Comparison of ENCODE assay signal across 19 cellular contexts in the genomic region with DNA sequence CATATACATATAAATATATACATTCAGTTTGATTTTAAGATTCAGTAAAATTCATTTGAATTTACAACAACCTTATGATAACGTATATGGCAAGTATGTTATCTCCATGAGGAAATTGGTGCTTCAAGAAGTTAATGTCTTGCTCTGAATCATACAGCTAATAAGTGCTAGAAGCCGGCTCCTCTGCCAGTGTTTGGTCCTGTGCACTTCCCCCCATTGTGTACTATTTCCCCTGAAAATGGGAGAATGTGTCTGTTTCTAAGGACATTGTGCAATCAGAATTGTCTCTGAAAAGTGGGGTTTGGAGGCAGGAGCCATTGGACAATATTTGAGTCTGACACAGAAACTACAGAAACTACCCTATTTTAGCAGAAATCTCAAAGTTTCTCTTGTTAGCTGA.
A peak's percentile ranks its signal among the peaks of the same experiment; 100 is the strongest.
DNase-seq lines count a peak whose midpoint lies in the region; ATAC-seq, FAIRE-seq and TF ChIP-seq lines count a peak whose summit lies in the region.
"Had no signal": no experiment of that assay in that cellular context is flagged by ENCODE, and none has a peak within 500 bp of the region (broad histone marks: within the 10 kb centered on the region; RNA-seq: fewer than 3 reads in every experiment).

No MANE protein-coding gene starts in this region.

- no peaks in the 10 kb centered on the region for H3K9me1 ChIP-seq in endothelial cell of umbilical vein (replicated peaks; ENCODE audit: control insufficient read depth, extremely low read depth, insufficient read depth, low read length)

- peak; percentile 53 to 55 for DNase-seq in cardiac fibroblast (ENCODE audit: low read depth in 2 of 2)
- peak; percentile 86 for DNase-seq in endothelial cell of umbilical vein (ENCODE audit: low read depth, low spot score)
- DNase-seq in lung microvascular endothelial cell (ENCODE audit: low read depth in 2 of 2): peak; percentile 73 to 74
- no peak for DNase-seq in NCI-H2107 (lab: John Stamatoyannopoulos, UW)
- DNase-seq in CD8-positive, alpha-beta memory T cell: no peak
- DNase-seq: ACHN; BE2C; C1 segment of cervical spinal cord; Caco-2; CD4-positive, CD25-positive, alpha-beta regulatory T cell; H9; KG1 had no signal

- H3K27ac Mint-ChIP-seq in CD8-positive, alpha-beta memory T cell: no peak overlapping the region
- H3K27ac Mint-ChIP-seq: CD4-positive, CD25-positive, alpha-beta regulatory T cell; H9; IgD-negative memory B cell had no signal

- POLR2A ChIA-PET in endothelial cell of umbilical vein (lab: Charles Lee): no interaction called here
- POLR2A ChIA-PET in CD8-positive, alpha-beta memory T cell (lab: Charles Lee): no interaction called here

- no peak for ATAC-seq in GM21786 (IDR thresholded peaks at IDR 0.05; ENCODE audit: unreplicated experiment)
- ATAC-seq: GM12878 had no signal

- H3K27ac ChIP-seq in endothelial cell of umbilical vein (ENCODE audit: insufficient read depth, low read depth, low read length): no peak overlapping the region
- no peak overlapping the region for H3K27ac ChIP-seq in CD8-positive, alpha-beta memory T cell (ENCODE audit: low read depth, low read length)
- H3K27ac ChIP-seq: HL-60 had no signal

- H3K9me3 Mint-ChIP-seq in CD8-positive, alpha-beta memory T cell: peaks cover 0 to 3% (median 0%) of the 10 kb centered on the region in 5 donors
- H3K9me3 Mint-ChIP-seq: CD4-positive, CD25-positive, alpha-beta regulatory T cell; H9; IgD-negative memory B cell had no signal

- H4K20me1 ChIP-seq in endothelial cell of umbilical vein (replicated peaks; ENCODE audit: control insufficient read depth, extremely low read depth, insufficient read depth, low read length): no peaks in the 10 kb centered on the region

- intact Hi-C loops in endothelial cell of umbilical vein (cut with micrococcal nuclease): no loop called here

- H3K9me3 ChIP-seq in endothelial cell of umbilical vein (replicated peaks; ENCODE audit: control insufficient read depth, insufficient read depth, low read length): no peaks in the 10 kb centered on the region
- H3K9me3 ChIP-seq in CD8-positive, alpha-beta memory T cell (ENCODE audit: low read length): no peaks in the 10 kb centered on the region
- H3K9me3 ChIP-seq: BE2C, Caco-2 had no signal

- peak overlapping the region; percentile 62 for H3K4me2 ChIP-seq in endothelial cell of umbilical vein (ENCODE audit: insufficient read depth, low read length)

- CTCF ChIA-PET in endothelial cell of umbilical vein (lab: Charles Lee): interaction anchor here (1.0 to 2.9 kb wide), 7 partner anchors 12 to 651 kb away, joined by 3 to 23 read pairs (median 5); no protein-coding TSS in a partner anchor
- CTCF ChIA-PET in CD8-positive, alpha-beta memory T cell (lab: Charles Lee): no interaction called here

- FAIRE-seq in endothelial cell of umbilical vein (lab: Jason Lieb, UNC): peak; percentile 93
- FAIRE-seq: A204.1, D721Med, GM12878, H1 had no signal

- H3K27me3 Mint-ChIP-seq in CD8-positive, alpha-beta memory T cell: peaks cover 9 to 15% of the 10 kb centered on the region in 2 donors

- no peaks in the 10 kb centered on the region for H3K79me2 ChIP-seq in endothelial cell of umbilical vein (ENCODE audit: control insufficient read depth, insufficient read depth, low read length)

- BruUV-seq in endothelial cell of umbilical vein (replicated peaks; lab: Mats Ljungman, UMichigan): no TSS peak

- TF ChIP-seq CTCF in cardiac fibroblast (IDR thresholded peaks at IDR 0.05; ENCODE audit: low read depth, low read length) (no peak), endothelial cell of umbilical vein (IDR thresholded peaks at IDR 0.05; ENCODE audit: extremely low read depth in 1 of 2, insufficient read depth in 1 of 2, low read depth in 1 of 2, low read length in 2 of 2) (no peak)

- no peak overlapping the region for H3K4me3 Mint-ChIP-seq in CD8-positive, alpha-beta memory T cell
- H3K4me3 Mint-ChIP-seq: CD4-positive, CD25-positive, alpha-beta regulatory T cell; H9; IgD-negative memory B cell had no signal

- H3K36me3 ChIP-seq in endothelial cell of umbilical vein (ENCODE audit: control insufficient read depth in 2 of 2, extremely low read depth in 1 of 2, insufficient read depth in 2 of 2, low read length in 2 of 2): no peaks in the 10 kb centered on the region
- H3K36me3 ChIP-seq in CD8-positive, alpha-beta memory T cell (ENCODE audit: insufficient read depth, low read length): no peaks in the 10 kb centered on the region
- H3K36me3 ChIP-seq: BE2C had no signal

- H3K4me1 ChIP-seq in endothelial cell of umbilical vein (ENCODE audit: control insufficient read depth, extremely low read depth, insufficient read depth, low read length): peaks cover 20% of the 10 kb centered on the region
- H3K4me1 ChIP-seq in CD8-positive, alpha-beta memory T cell (ENCODE audit: insufficient read depth, low read length): no peaks in the 10 kb centered on the region
- H3K4me1 ChIP-seq: BE2C, Caco-2 had no signal

- dilution Hi-C loops in endothelial cell of umbilical vein (cut with MboI; ENCODE audit: extremely low pct_ligation_motif_present, low sequenced_read_pairs): no loop called here

- peak overlapping the region; percentile 49 for H2AFZ ChIP-seq in endothelial cell of umbilical vein (ENCODE audit: low read depth, low read length)

- H3K36me3 Mint-ChIP-seq in CD8-positive, alpha-beta memory T cell: no peaks in the 10 kb centered on the region
- H3K36me3 Mint-ChIP-seq: CD4-positive, CD25-positive, alpha-beta regulatory T cell; IgD-negative memory B cell had no signal

- TF ChIP-seq POLR2A in endothelial cell of umbilical vein (IDR thresholded peaks at IDR 0.05; ENCODE audit: low read depth, low read length): no peak

- H3K9ac ChIP-seq in endothelial cell of umbilical vein (replicated peaks; ENCODE audit: extremely low read depth, insufficient read depth, low read length): no peak overlapping the region

- no peaks in the 10 kb centered on the region for H3K4me1 Mint-ChIP-seq in CD8-positive, alpha-beta memory T cell
- H3K4me1 Mint-ChIP-seq: CD4-positive, CD25-positive, alpha-beta regulatory T cell; H9; IgD-negative memory B cell had no signal

- H3K27me3 ChIP-seq in endothelial cell of umbilical vein (ENCODE audit: control insufficient read depth in 2 of 2, insufficient read depth in 2 of 2, low read length in 2 of 2): no peaks in the 10 kb centered on the region
- H3K27me3 ChIP-seq in CD8-positive, alpha-beta memory T cell (ENCODE audit: insufficient read depth, low read length, poor library complexity, severe bottlenecking): no peaks in the 10 kb centered on the region
- H3K27me3 ChIP-seq: BE2C had no signal

- no peak overlapping the region for H3K4me3 ChIP-seq in cardiac fibroblast (replicated peaks in 1 of 2; ENCODE audit: low read depth in 2 of 2, low read length in 2 of 2)
- H3K4me3 ChIP-seq in endothelial cell of umbilical vein (replicated peaks in 1 of 3; ENCODE audit: insufficient read depth in 1 of 3, low read depth in 1 of 3, low read length in 3 of 3): no peak overlapping the region
- H3K4me3 ChIP-seq in CD8-positive, alpha-beta memory T cell (ENCODE audit: low read length): no peak overlapping the region
- H3K4me3 ChIP-seq: GM12878 had no signal

TF ChIP-seq in endothelial cell of umbilical vein, 7 proteins besides CTCF, POLR2A, EP300 and RAD21:
- TF ChIP-seq POLR2AphosphoS5 (IDR thresholded peaks at IDR 0.05; ENCODE audit: insufficient read depth, low read depth, low read length) (no peak), JUN (IDR thresholded peaks at IDR 0.05; ENCODE audit: borderline replicate concordance, insufficient read depth, insufficient read length, low read depth) (peak; percentile 34), FOS (IDR thresholded peaks at IDR 0.05; ENCODE audit: borderline replicate concordance, insufficient read depth, low read length) (peak; percentile 43), EZH2 (IDR thresholded peaks at IDR 0.05; ENCODE audit: borderline replicate concordance, low read depth, low read length, severe bottlenecking) (no peak), MAX (IDR thresholded peaks at IDR 0.05; ENCODE audit: insufficient read depth, insufficient read length) (no peak), GATA2 (IDR thresholded peaks at IDR 0.05; ENCODE audit: insufficient read depth, insufficient read length, low read depth, low read length) (peak; percentile 54), MYC (IDR thresholded peaks at IDR 0.05; ENCODE audit: low read depth, low read length) (no peak)

Comparison
In these comparisons a context has a peak if more than half of its experiments do, and no peak if none do; other contexts are left out.
1. DNase-seq: peak in cardiac fibroblast (2 of 2), endothelial cell of umbilical vein (single experiment) and lung microvascular endothelial cell (2 of 2); none in NCI-H2107 (single experiment) and CD8-positive, alpha-beta memory T cell (0 of 5).